Comparison of ENCODE assay signal across 11 cellular contexts in genomic region chr19:6761053-6761676, GRCh38. TPM values are rescaled to one million over a fixed set of nuclear protein-coding genes. Genes with fewer than 3 reads are reported as not detected.
DNase-seq lines count a peak whose midpoint lies in the region; ATAC-seq and TF ChIP-seq lines count a peak whose summit lies in the region.
"Had no signal": no experiment of that assay in that cellular context is flagged by ENCODE, and none has a peak within 500 bp of the region (broad histone marks: within the 10 kb centered on the region; RNA-seq: fewer than 3 reads in every experiment).

No MANE protein-coding gene starts in this region.

- intact Hi-C loops in left ventricle myocardium superior (cut with micrococcal nuclease) (no loop called here), heart right ventricle (cut with DNase I) (loop anchor here in 2 of 10 donors (10.0 kb wide), 1 partner anchor 126 kb away; no protein-coding TSS in a partner anchor), testis (cut with DNase I; ENCODE audit: low total_unique reads) (no loop called here)

- 74 to 84% methylated on average over 4 of the region's 4 CpGs for WGBS in heart right ventricle, 2 donors
- WGBS in testis, 2 donors: 67 to 76% methylated on average over 4 of the region's 4 CpGs

- TF ChIP-seq CTCF in heart right ventricle (IDR thresholded peaks at IDR 0.05) (no peak), testis (IDR thresholded peaks at IDR 0.05) (no peak), foreskin keratinocyte (conservative IDR thresholded peaks at IDR 0.05) (no peak)

- H3K9me3 ChIP-seq in heart right ventricle: no peaks in the 10 kb centered on the region
- no peaks in the 10 kb centered on the region for H3K9me3 ChIP-seq in testis

- no peak overlapping the region for H3K27ac Mint-ChIP-seq in activated naive CD4-positive, alpha-beta T cell treated with anti-CD3 and anti-CD28 coated beads, Interleukin-2, amount 50 U/mL, for 72 hours
- H3K27ac Mint-ChIP-seq: progenitor cell of endocrine pancreas had no signal

- H3K36me3 Mint-ChIP-seq in activated naive CD4-positive, alpha-beta T cell treated with anti-CD3 and anti-CD28 coated beads, Interleukin-2, amount 50 U/mL, for 72 hours: peaks cover under 1 to 9% of the 10 kb centered on the region in 2 donors

- no peak for TF ChIP-seq POLR2A in testis (IDR thresholded peaks at IDR 0.05)

- H3K4me1 ChIP-seq in heart right ventricle (peaks cover 0 to 5% (median 3%) of the 10 kb centered on the region in 9 donors), testis (no peaks in the 10 kb centered on the region), foreskin keratinocyte (peaks cover 4% of the 10 kb centered on the region)

- no peak overlapping the region for H3K27ac ChIP-seq in heart right ventricle
- H3K27ac ChIP-seq in testis: no peak overlapping the region
- H3K27ac ChIP-seq in foreskin keratinocyte: no peak overlapping the region
- no peak overlapping the region for H3K27ac ChIP-seq in caudate nucleus (ENCODE audit: low read depth, low read length)

- peak; percentile 23 for ATAC-seq in left ventricle myocardium superior
- ATAC-seq in heart right ventricle: no peak
- peak; percentile 50 to 67 for ATAC-seq in activated naive CD4-positive, alpha-beta T cell treated with anti-CD3 and anti-CD28 coated beads, Interleukin-2, amount 50 U/mL, for 72 hours
- ATAC-seq in foreskin keratinocyte: no peak

- H3K27me3 ChIP-seq in heart right ventricle: peaks cover 0 to 30% (median 11%) of the 10 kb centered on the region in 7 donors
- no peaks in the 10 kb centered on the region for H3K27me3 ChIP-seq in testis
- H3K27me3 ChIP-seq in foreskin keratinocyte: no peaks in the 10 kb centered on the region

- DNase-seq in left ventricle myocardium superior: no peak
- DNase-seq in heart right ventricle: no peak
- peak; percentile 33 to 48 for DNase-seq in NCI-H1930 (lab: John Stamatoyannopoulos, UW)
- peak in 1 of 2 donors; percentile 32 for DNase-seq in activated naive CD4-positive, alpha-beta T cell treated with anti-CD3 and anti-CD28 coated beads, Interleukin-2, amount 50 U/mL, for 72 hours (ENCODE audit: low spot score in 2 of 2)
- peak; percentile 81 for DNase-seq in testis
- DNase-seq in hepatic stellate cell (ENCODE audit: low spot score): no peak
- no peak for DNase-seq in foreskin keratinocyte
- no peak for DNase-seq in caudate nucleus (lab: John Stamatoyannopoulos, UW)
- DNase-seq: C1 segment of cervical spinal cord, NCI-H2029 had no signal

- no peaks in the 10 kb centered on the region for H3K36me3 ChIP-seq in heart right ventricle
- no peaks in the 10 kb centered on the region for H3K36me3 ChIP-seq in testis (ENCODE audit: low read depth, missing control alignments)

- H3K4me3 ChIP-seq in heart right ventricle (no peak overlapping the region), testis (peak overlapping the region; percentile 31 to 55)

- no peaks in the 10 kb centered on the region for H3K9me3 Mint-ChIP-seq in activated naive CD4-positive, alpha-beta T cell treated with anti-CD3 and anti-CD28 coated beads, Interleukin-2, amount 50 U/mL, for 72 hours

RNA-seq across cellular contexts. Expression of gene SH2D3A, which starts 6.1 kb away (rescaled TPM):
- total RNA-seq in left ventricle myocardium superior (0.15 TPM), heart right ventricle (under 1 TPM in 5 of 10 donors, not detected in 5; 0.16 to 0.79 (median 0.36) TPM), testis (1 to 10 TPM; 7.4 to 7.5 TPM), foreskin keratinocyte (49.3 and 57.8 TPM in 2 replicates)
- polyA plus RNA-seq in heart right ventricle (under 1 TPM; 0.17 to 0.37 TPM), testis (ENCODE audit: insufficient read depth, low read depth, low replicate concordance) (12.8 TPM), foreskin keratinocyte (54.1 and 56.0 TPM in 2 replicates)
- total RNA-seq in activated naive CD4-positive, alpha-beta T cell treated with anti-CD3 and anti-CD28 coated beads, Interleukin-2, amount 50 U/mL, for 72 hours: 10 to 100 TPM; 16.4 to 33.0 TPM

RNA-seq across cellular contexts. Expression of gene VAV1, which starts 11.3 kb away (rescaled TPM):
- total RNA-seq in left ventricle myocardium superior (2.6 TPM), heart right ventricle (10 to 100 TPM in 1 of 10 donors, 1 to 10 TPM in 6, under 1 TPM in 3; 0.45 to 11.0 (median 1.4) TPM), testis (1 to 10 TPM; 1.1 to 4.5 TPM), foreskin keratinocyte (0.14 and 0.34 TPM in 2 replicates)
- polyA plus RNA-seq in heart right ventricle (1 to 10 TPM in 1 of 2 donors, under 1 TPM in 1; 0.70 to 1.3 TPM), testis (ENCODE audit: insufficient read depth, low read depth, low replicate concordance) (8.9 TPM), foreskin keratinocyte (0.09 and 0.15 TPM in 2 replicates)
- 100 to 1,000 TPM in 1 of 2 donors, 10 to 100 TPM in 1; 81.5 to 121 TPM for total RNA-seq in activated naive CD4-positive, alpha-beta T cell treated with anti-CD3 and anti-CD28 coated beads, Interleukin-2, amount 50 U/mL, for 72 hours
- total RNA-seq: progenitor cell of endocrine pancreas had no signal

RNA-seq across cellular contexts. Expression of gene TRIP10, which starts 21.7 kb away (rescaled TPM):
- total RNA-seq in left ventricle myocardium superior (151 TPM), heart right ventricle (100 to 1,000 TPM in 1 of 10 donors, 10 to 100 TPM in 9; 60.6 to 152 (median 73.5) TPM), testis (10 to 100 TPM; 60.4 to 62.7 TPM), foreskin keratinocyte (53.9 and 69.8 TPM in 2 replicates)
- polyA plus RNA-seq in heart right ventricle (100 to 1,000 TPM in 1 of 2 donors, 10 to 100 TPM in 1; 93.7 to 314 TPM), testis (ENCODE audit: insufficient read depth, low read depth, low replicate concordance) (65.8 TPM), foreskin keratinocyte (69.1 and 80.5 TPM in 2 replicates)
- 100 to 1,000 TPM in 1 of 2 donors, 10 to 100 TPM in 1; 47.1 to 109 TPM for total RNA-seq in activated naive CD4-positive, alpha-beta T cell treated with anti-CD3 and anti-CD28 coated beads, Interleukin-2, amount 50 U/mL, for 72 hours

RNA-seq across cellular contexts. Expression of gene GPR108, which starts 23.8 kb away (rescaled TPM):
- total RNA-seq in left ventricle myocardium superior (28.1 TPM), heart right ventricle (10 to 100 TPM; 20.4 to 33.6 (median 21.5) TPM), testis (10 to 100 TPM; 61.8 to 87.1 TPM), foreskin keratinocyte (52.3 and 61.7 TPM in 2 replicates)
- polyA plus RNA-seq in heart right ventricle (10 to 100 TPM; 43.1 to 62.0 TPM), testis (ENCODE audit: insufficient read depth, low read depth, low replicate concordance) (105 TPM), foreskin keratinocyte (59.8 and 74.0 TPM in 2 replicates)
- 10 to 100 TPM; 45.4 to 91.8 TPM for total RNA-seq in activated naive CD4-positive, alpha-beta T cell treated with anti-CD3 and anti-CD28 coated beads, Interleukin-2, amount 50 U/mL, for 72 hours

RNA-seq across cellular contexts. Expression of gene C3, which starts 40.7 kb away (rescaled TPM):
- 398 TPM for total RNA-seq in left ventricle myocardium superior
- 100 to 1,000 TPM in 5 of 10 donors, 10 to 100 TPM in 5; 23.0 to 438 (median 111) TPM for total RNA-seq in heart right ventricle
- 100 to 1,000 TPM; 275 to 475 TPM for polyA plus RNA-seq in heart right ventricle
- total RNA-seq in activated naive CD4-positive, alpha-beta T cell treated with anti-CD3 and anti-CD28 coated beads, Interleukin-2, amount 50 U/mL, for 72 hours: under 1 TPM; 0.54 to 0.84 TPM
- 100 to 1,000 TPM in 1 of 2 donors, 10 to 100 TPM in 1; 49.5 to 131 TPM for total RNA-seq in testis
- polyA plus RNA-seq in testis (ENCODE audit: insufficient read depth, low read depth, low replicate concordance): 500 TPM
- 3.4 and 4.8 TPM in 2 replicates for total RNA-seq in foreskin keratinocyte
- 4.6 and 5.2 TPM in 2 replicates for polyA plus RNA-seq in foreskin keratinocyte

Comparison
In these comparisons a context has a peak if more than half of its experiments do, and no peak if none do; other contexts are left out.
1. ATAC-seq: peak in left ventricle myocardium superior (single experiment) and activated naive CD4-positive, alpha-beta T cell treated with anti-CD3 and anti-CD28 coated beads, Interleukin-2, amount 50 U/mL, for 72 hours (2 of 2); none in heart right ventricle (0 of 8) and foreskin keratinocyte (single experiment).
2. DNase-seq: peak in NCI-H1930 (2 of 2) and testis (single experiment); none in left ventricle myocardium superior (single experiment), heart right ventricle (0 of 2), hepatic stellate cell (single experiment), foreskin keratinocyte (0 of 2) and caudate nucleus (0 of 61).
3. H3K4me3 ChIP-seq: peak in testis (2 of 2); none in heart right ventricle (0 of 10).
4. RNA of gene VAV1, which starts 11.3 kb away (total RNA-seq): 81.5 to 121 TPM in activated naive CD4-positive, alpha-beta T cell treated with anti-CD3 and anti-CD28 coated beads, Interleukin-2, amount 50 U/mL, for 72 hours; 1.1 to 4.5 TPM in testis, 2.6 TPM in left ventricle myocardium superior (single experiment), 0.45 to 11.0 TPM in heart right ventricle and 0.14 to 0.34 TPM in foreskin keratinocyte; every median in the first group is over 4 times any median in the second.